Comparison of ENCODE assay signal across 31 cellular contexts in the genomic region with DNA sequence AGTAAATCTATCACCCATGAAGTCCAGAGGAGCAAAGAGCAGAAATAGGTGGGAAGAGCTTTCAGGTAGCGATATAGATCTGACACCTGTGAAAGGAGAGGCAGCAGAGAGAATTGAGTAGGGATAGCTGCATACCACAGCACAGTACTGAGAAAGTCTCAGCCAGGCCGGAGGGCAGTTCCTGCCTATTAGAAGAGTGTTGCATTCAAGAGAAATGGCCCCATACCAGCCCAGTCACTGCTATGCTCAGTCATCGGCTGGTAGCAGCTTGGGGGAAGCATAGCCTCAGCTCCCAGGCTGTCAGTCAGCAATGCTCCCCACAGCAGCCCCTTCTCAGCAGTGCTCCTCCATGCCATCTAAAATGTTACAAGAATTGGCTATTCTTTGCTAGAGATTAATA.
"Had no signal": no experiment of that assay in that cellular context is flagged by ENCODE, and none has a peak within 500 bp of the region (broad histone marks: within the 10 kb centered on the region; RNA-seq: fewer than 3 reads in every experiment).

No MANE protein-coding gene starts in this region.

- H3K36me3 ChIP-seq: adrenal gland, brain microvascular endothelial cell, esophagus squamous epithelium, neutrophil, ovary, prostate gland, sigmoid colon, thoracic aorta, WERI-Rb-1 had no signal

- H3K4me1 ChIP-seq: adrenal gland, esophagus squamous epithelium, prostate gland, sigmoid colon had no signal

- ATAC-seq: left lobe of liver; stimulated activated effector memory CD8-positive, alpha-beta T cell treated with anti-CD3 and anti-CD28 coated beads, Interleukin-12 subunit alpha, Interleukin-12 subunit beta, amount 100 ng/mL, for 72 hours; T-helper 17 cell had no signal

- DNase-seq: activated CD4-positive, alpha-beta memory T cell treated with anti-CD3 and anti-CD28 coated beads for 36 hours; activated CD4-positive, alpha-beta T cell treated with anti-CD3 and anti-CD28 coated beads, Interleukin-2, amount 10 ng/mL, durations not matched to agents 24 days and 14 days; activated CD4-positive, CD25-positive, alpha-beta regulatory T cell treated with anti-CD3 and anti-CD28 coated beads, Interleukin-2, amount 50 U/mL, for 72 hours; activated CD8-positive, alpha-beta memory T cell treated with anti-CD3 and anti-CD28 coated beads, Interleukin-2, amount 50 U/mL, for 4 hours; activated effector memory CD4-positive, alpha-beta T cell treated with anti-CD3 and anti-CD28 coated beads, Interleukin-2, amount 50 U/mL, for 16 hours; activated naive CD4-positive, alpha-beta T cell treated with anti-CD3 and anti-CD28 coated beads for 36 hours; activated naive CD8-positive, alpha-beta T cell treated with anti-CD3 and anti-CD28 coated beads for 36 hours; activated T-cell treated with anti-CD3 and anti-CD28 coated beads, Interleukin-2, amount 50 U/mL, for 1 hour; adrenal gland; aorta; brain microvascular endothelial cell; caudate nucleus; esophagus squamous epithelium; foreskin melanocyte; kidney; ovary; retina; sigmoid colon; small intestine; stimulated activated CD4-positive, alpha-beta T cell treated with anti-CD3 and anti-CD28 coated beads, Interleukin-4, amount 100 ng/mL, for 24 hours; T-helper 17 cell; T1000; trophoblast cell; WERI-Rb-1 had no signal

- H3K27ac ChIP-seq: adrenal gland, brain microvascular endothelial cell, epithelial cell of prostate, esophagus squamous epithelium, neutrophil, ovary, prostate gland, sigmoid colon, thoracic aorta, WERI-Rb-1 had no signal

- H3K4me3 ChIP-seq: adrenal gland, esophagus squamous epithelium, lung, ovary, prostate gland, sigmoid colon, thoracic aorta had no signal

- H3K9me3 ChIP-seq: adrenal gland, neutrophil, ovary, prostate gland, sigmoid colon, thoracic aorta had no signal

- H3K27me3 ChIP-seq: adrenal gland, brain microvascular endothelial cell, esophagus squamous epithelium, neutrophil, ovary, sigmoid colon had no signal
